9 cellular contexts compared by ENCODE assay signal in the genomic region with DNA sequence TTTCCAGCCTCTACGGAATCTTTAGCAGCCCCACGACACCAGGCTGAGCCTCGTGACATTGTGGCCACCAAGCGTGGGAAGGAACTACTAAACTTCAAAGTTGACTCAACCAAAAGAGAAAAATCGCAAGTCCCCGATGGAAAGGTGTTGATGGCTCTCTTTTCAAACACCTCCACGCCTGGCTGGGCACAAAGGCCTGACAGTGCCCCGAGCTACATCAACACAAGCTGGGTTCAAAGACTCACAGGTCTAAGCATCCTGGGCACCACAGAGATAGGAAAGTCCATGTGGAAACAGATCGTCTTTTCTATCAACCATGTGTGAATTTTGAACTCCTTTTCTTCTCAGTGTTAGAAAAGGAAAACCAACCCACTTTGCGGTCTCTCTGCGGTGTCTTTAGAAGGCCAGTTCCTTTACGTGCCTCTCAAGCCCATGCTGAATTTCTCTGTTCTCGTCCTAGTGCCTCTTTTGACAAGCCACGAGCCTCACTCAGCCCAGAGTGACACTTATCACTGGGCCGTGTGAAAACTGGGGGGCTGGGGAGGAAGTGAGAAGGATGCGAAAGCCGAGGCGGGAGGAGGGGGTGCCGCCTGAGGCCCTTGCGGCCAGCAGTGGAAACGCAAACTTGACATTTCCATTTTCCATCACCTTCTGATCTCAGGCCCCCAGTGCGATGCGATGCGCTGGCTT. TPM values are rescaled to one million over a fixed set of nuclear protein-coding genes. Genes with fewer than 3 reads are reported as not detected.
DNase-seq lines count a peak whose midpoint lies in the region; ATAC-seq, FAIRE-seq and TF ChIP-seq lines count a peak whose summit lies in the region.
"Had no signal": no experiment of that assay in that cellular context is flagged by ENCODE, and none has a peak within 500 bp of the region (broad histone marks: within the 10 kb centered on the region; RNA-seq: fewer than 3 reads in every experiment).

No MANE protein-coding gene starts in this region.

- intact Hi-C loops in CD8-positive, alpha-beta T cell (cut with DNase I, micrococcal nuclease), result loop anchor here (2.0 to 10.0 kb wide), 5 partner anchors 59 to 189 kb away; a partner anchor contains a TSS
- intact Hi-C loops in left lung (cut with DNase I), result no loop called here

- peak; percentile 80 for ATAC-seq in CD8-positive, alpha-beta T cell
- peak; percentile 46 for ATAC-seq in left lung

- H3K4me3 ChIP-seq in CD8-positive, alpha-beta T cell (ENCODE audit: low read depth, low read length), result peak overlapping the region; percentile 1
- H3K4me3 ChIP-seq in left lung, result no peak overlapping the region

- no peaks in the 10 kb centered on the region for H3K36me3 Mint-ChIP-seq in CD8-positive, alpha-beta T cell

- H3K27me3 ChIP-seq in CD8-positive, alpha-beta T cell (ENCODE audit: insufficient read depth, low read length), result no peaks in the 10 kb centered on the region
- no peaks in the 10 kb centered on the region for H3K27me3 ChIP-seq in left lung

- peak; percentile 25 to 80 (median 66) for DNase-seq in CD8-positive, alpha-beta T cell
- peak; percentile 77 for DNase-seq in GM20000 (ENCODE audit: low spot score)
- DNase-seq in HK-2 (ENCODE audit: unreplicated experiment), result peak; percentile 2
- peak; percentile 86 for DNase-seq in activated CD8-positive, alpha-beta memory T cell treated with anti-CD3 and anti-CD28 coated beads, Interleukin-2, amount 50 U/mL, for 48 hours
- DNase-seq in left lung, result peak in 1 of 2 donors; percentile 56
- DNase-seq in stimulated activated CD8-positive, alpha-beta memory T cell treated with anti-CD3 and anti-CD28 coated beads, Interleukin-7, amount 100 ng/mL, for 24 hours (ENCODE audit: low read depth), result peak; percentile 63
- no peak for DNase-seq in urothelium cell line (ENCODE audit: low spot score)
- DNase-seq in H54 (ENCODE audit: insufficient read length, low spot score), result no peak

- CTCF ChIA-PET in CD8-positive, alpha-beta T cell (lab: Charles Lee), result interaction anchor here (0.7 to 1.8 kb wide), 7 partner anchors 14 to 188 kb away, joined by 3 to 5 read pairs (median 3); a partner anchor contains a TSS

- no peaks in the 10 kb centered on the region for H3K36me3 ChIP-seq in CD8-positive, alpha-beta T cell (ENCODE audit: insufficient read depth, low read length)
- no peaks in the 10 kb centered on the region for H3K36me3 ChIP-seq in left lung

- no peak for TF ChIP-seq POLR2A in H54 (IDR thresholded peaks at IDR 0.05; ENCODE audit: low read depth, low read length)

- FAIRE-seq in urothelium cell line (lab: Jason Lieb, UNC) (no peak), H54 (lab: Jason Lieb, UNC) (no peak)
- FAIRE-seq: G401.6 had no signal

- POLR2A ChIA-PET in CD8-positive, alpha-beta T cell (lab: Charles Lee), result interaction anchor here (1.0 to 1.9 kb wide), 4 partner anchors 8 to 146 kb away, joined by 3 to 6 read pairs (median 4); a partner anchor contains a TSS

- H3K4me1 Mint-ChIP-seq in CD8-positive, alpha-beta T cell (ENCODE audit: low read depth), result peaks cover 61% of the 10 kb centered on the region

- H3K27ac ChIP-seq in CD8-positive, alpha-beta T cell (ENCODE audit: low read depth, low read length), result peak overlapping the region; percentile 8
- peak overlapping the region in 1 of 2 donors; percentile 5 for H3K27ac ChIP-seq in left lung

- peak overlapping the region; percentile 89 for H3K27ac Mint-ChIP-seq in CD8-positive, alpha-beta T cell

- peak; percentile 25 for TF ChIP-seq CTCF in CD8-positive, alpha-beta T cell (IDR thresholded peaks at IDR 0.05)
- TF ChIP-seq CTCF in GM20000 (IDR thresholded peaks at IDR 0.05; ENCODE audit: extremely low read depth, missing control alignments), result no peak
- TF ChIP-seq CTCF in left lung (IDR thresholded peaks at IDR 0.05), result no peak

- H3K9me3 Mint-ChIP-seq in CD8-positive, alpha-beta T cell, result no peaks in the 10 kb centered on the region

- H3K9me3 ChIP-seq in CD8-positive, alpha-beta T cell (ENCODE audit: low read length), result no peaks in the 10 kb centered on the region
- no peaks in the 10 kb centered on the region for H3K9me3 ChIP-seq in left lung

- H3K4me3 Mint-ChIP-seq in CD8-positive, alpha-beta T cell, result peak overlapping the region; percentile 70

- H3K27me3 Mint-ChIP-seq in CD8-positive, alpha-beta T cell (ENCODE audit: low read depth), result no peaks in the 10 kb centered on the region

- peaks cover 26% of the 10 kb centered on the region for H3K4me1 ChIP-seq in CD8-positive, alpha-beta T cell (ENCODE audit: insufficient read depth, low read length)
- H3K4me1 ChIP-seq in left lung, result peaks cover 22 to 56% of the 10 kb centered on the region in 2 donors

RNA-seq across cellular contexts. Expression of a gene that starts 59.4 kb away (rescaled TPM):
- total RNA-seq in CD8-positive, alpha-beta T cell, result 1 to 10 TPM; 5.6 to 7.6 TPM
- total RNA-seq in left lung, result 10 to 100 TPM in 1 of 2 donors, 1 to 10 TPM in 1; 8.7 to 19.6 TPM

Comparison
In these comparisons a context has a peak if more than half of its experiments do, and no peak if none do; other contexts are left out.
1. DNase-seq: peak in CD8-positive, alpha-beta T cell (7 of 7), GM20000 (single experiment), HK-2 (single experiment), activated CD8-positive, alpha-beta memory T cell treated with anti-CD3 and anti-CD28 coated beads, Interleukin-2, amount 50 U/mL, for 48 hours (single experiment) and stimulated activated CD8-positive, alpha-beta memory T cell treated with anti-CD3 and anti-CD28 coated beads, Interleukin-7, amount 100 ng/mL, for 24 hours (single experiment); none in urothelium cell line (single experiment) and H54 (single experiment).
2. intact Hi-C loops: an anchor here in CD8-positive, alpha-beta T cell (2.0 to 10.0 kb wide); none called in left lung.